ENCODE assay signal across 1 cellular context in genomic region chr2:241818943-241819270, GRCh38.
TF ChIP-seq lines count a peak whose summit lies in the region.

No MANE protein-coding gene starts in this region.

TF ChIP-seq in HepG2, 621 proteins besides CTCF, POLR2A, EP300 and RAD21 (continued from another document and continues in another):
- TF ChIP-seq RERE (CRISPR knock-in tag; IDR thresholded peaks at IDR 0.05; ENCODE audit: low read depth), result peak; percentile 90
- 0 out of 2 replicates have a peak, but pooled peaks have one; percentile 27 for TF ChIP-seq PBX2 (CRISPR knock-in tag; IDR thresholded peaks at IDR 0.05)
- TF ChIP-seq ZNF629 (CRISPR knock-in tag; conservative IDR thresholded peaks at IDR 0.05), result no peak
- peak; percentile 89 for TF ChIP-seq ATF2 (CRISPR knock-in tag; IDR thresholded peaks at IDR 0.05)
- TF ChIP-seq GATAD1 (CRISPR knock-in tag; IDR thresholded peaks at IDR 0.05), result peak; percentile 74
- TF ChIP-seq IKZF5 (CRISPR knock-in tag; IDR thresholded peaks at IDR 0.05), result peak; percentile 93
- peak; percentile 60; the same call in 1 of the 2 replicates for TF ChIP-seq ZNF562 (CRISPR knock-in tag; IDR thresholded peaks at IDR 0.05; ENCODE audit: borderline replicate concordance)
- TF ChIP-seq ZMYM3 (CRISPR knock-in tag; IDR thresholded peaks at IDR 0.05), result no peak
- peak; percentile 61 for TF ChIP-seq ZFP91 (CRISPR knock-in tag; IDR thresholded peaks at IDR 0.05; ENCODE audit: borderline replicate concordance)
- no peak for TF ChIP-seq ATAD3A (CRISPR knock-in tag; IDR thresholded peaks at IDR 0.05)
- TF ChIP-seq DPF2 (CRISPR knock-in tag; IDR thresholded peaks at IDR 0.05; ENCODE audit: borderline replicate concordance, low read depth), result peak; percentile 47; the same call in 1 of the 2 replicates
- TF ChIP-seq IRF1 (CRISPR knock-in tag; IDR thresholded peaks at IDR 0.05; ENCODE audit: low read depth), result no peak
- no peak for TF ChIP-seq PRDM15 (CRISPR knock-in tag; IDR thresholded peaks at IDR 0.05)
- no peak for TF ChIP-seq ZFP36L2 (CRISPR knock-in tag; IDR thresholded peaks at IDR 0.05)
- TF ChIP-seq FIP1L1 (IDR thresholded peaks at IDR 0.05; ENCODE audit: borderline replicate concordance, insufficient read depth, low read depth, low read length), result no peak
- peak; percentile 81 for TF ChIP-seq ZBTB33 (CRISPR knock-in tag; IDR thresholded peaks at IDR 0.05)
- TF ChIP-seq ZNF484 (CRISPR knock-in tag; IDR thresholded peaks at IDR 0.05; ENCODE audit: borderline replicate concordance, low read depth), result peak; percentile 70; the same call in 1 of the 2 replicates
- peak; percentile 79; the same call in 1 of the 2 replicates for TF ChIP-seq HMGXB3 (CRISPR knock-in tag; IDR thresholded peaks at IDR 0.05; ENCODE audit: borderline replicate concordance)
- TF ChIP-seq ZNF780A (CRISPR knock-in tag; IDR thresholded peaks at IDR 0.05), result peak; percentile 86
- peak; percentile 85; the same call in 1 of the 2 replicates for TF ChIP-seq ZBTB20 (CRISPR knock-in tag; IDR thresholded peaks at IDR 0.05; ENCODE audit: borderline replicate concordance, low read depth)
- TF ChIP-seq ZNF616 (CRISPR knock-in tag; IDR thresholded peaks at IDR 0.05; ENCODE audit: low read depth), result peak; percentile 81; the same call in 1 of the 2 replicates
- peak; percentile 54; the same call in 1 of the 2 replicates for TF ChIP-seq MAZ (IDR thresholded peaks at IDR 0.05; ENCODE audit: borderline replicate concordance, low read depth, low read length)
- peak; percentile 93 for TF ChIP-seq MAZ (CRISPR knock-in tag; IDR thresholded peaks at IDR 0.05; ENCODE audit: low read depth)
- TF ChIP-seq ZNF280D (CRISPR knock-in tag; IDR thresholded peaks at IDR 0.05), result no peak
